ENCODE assay signal across 1 cellular context in genomic region chr10:30386801-30387588, GRCh38.
TF ChIP-seq lines count a peak whose summit lies in the region.

No MANE protein-coding gene starts in this region.

TF ChIP-seq in K562, 482 proteins besides CTCF, POLR2A, EP300 and RAD21:
- no peak for TF ChIP-seq CCNT2 (IDR thresholded peaks at IDR 0.05; ENCODE audit: borderline replicate concordance, extremely low read depth, insufficient read length, low read depth, low read length)
- no peak for TF ChIP-seq ILK (tag; IDR thresholded peaks at IDR 0.05; ENCODE audit: borderline replicate concordance, low read depth)
- no peak for TF ChIP-seq CXXC5 (CRISPR knock-in tag; IDR thresholded peaks at IDR 0.05)
- TF ChIP-seq NUFIP1 (IDR thresholded peaks at IDR 0.05; ENCODE audit: partially characterized antibody), result no peak
- no peak for TF ChIP-seq FOXP1 (CRISPR knock-in tag; IDR thresholded peaks at IDR 0.05)
- no peak for TF ChIP-seq ZNF354B (CRISPR knock-in tag; IDR thresholded peaks at IDR 0.05)
- no peak for TF ChIP-seq NELFE (IDR thresholded peaks at IDR 0.05; ENCODE audit: insufficient read depth, insufficient read length)
- no peak for TF ChIP-seq BMI1 (IDR thresholded peaks at IDR 0.05; ENCODE audit: low read length)
- no peak for TF ChIP-seq MAFF (IDR thresholded peaks at IDR 0.05; ENCODE audit: low read length)
- no peak for TF ChIP-seq SAFB2 (IDR thresholded peaks at IDR 0.05; ENCODE audit: borderline replicate concordance, low read depth, low read length, severe bottlenecking)
- TF ChIP-seq ID3 (CRISPR knock-in tag; IDR thresholded peaks at IDR 0.05), result no peak
- TF ChIP-seq ID3 (tag; IDR thresholded peaks at IDR 0.05), result no peak
- TF ChIP-seq TCF7 (IDR thresholded peaks at IDR 0.05; ENCODE audit: borderline replicate concordance), result no peak
- TF ChIP-seq RNF2 (IDR thresholded peaks at IDR 0.05), result no peak
- no peak for TF ChIP-seq ZNF224 (CRISPR knock-in tag; IDR thresholded peaks at IDR 0.05)
- TF ChIP-seq ZNF384 (IDR thresholded peaks at IDR 0.05; ENCODE audit: low read depth, low read length), result no peak
- TF ChIP-seq KDM4B (IDR thresholded peaks at IDR 0.05; ENCODE audit: borderline replicate concordance in 2 of 2, low read depth in 1 of 2), result no peak
- no peak for TF ChIP-seq ZNF280A (IDR thresholded peaks at IDR 0.05; ENCODE audit: low read depth, partially characterized antibody)
- TF ChIP-seq NKRF (IDR thresholded peaks at IDR 0.05; ENCODE audit: borderline replicate concordance), result no peak
- no peak for TF ChIP-seq SUPT5H (IDR thresholded peaks at IDR 0.05)
